In the genomic region with DNA sequence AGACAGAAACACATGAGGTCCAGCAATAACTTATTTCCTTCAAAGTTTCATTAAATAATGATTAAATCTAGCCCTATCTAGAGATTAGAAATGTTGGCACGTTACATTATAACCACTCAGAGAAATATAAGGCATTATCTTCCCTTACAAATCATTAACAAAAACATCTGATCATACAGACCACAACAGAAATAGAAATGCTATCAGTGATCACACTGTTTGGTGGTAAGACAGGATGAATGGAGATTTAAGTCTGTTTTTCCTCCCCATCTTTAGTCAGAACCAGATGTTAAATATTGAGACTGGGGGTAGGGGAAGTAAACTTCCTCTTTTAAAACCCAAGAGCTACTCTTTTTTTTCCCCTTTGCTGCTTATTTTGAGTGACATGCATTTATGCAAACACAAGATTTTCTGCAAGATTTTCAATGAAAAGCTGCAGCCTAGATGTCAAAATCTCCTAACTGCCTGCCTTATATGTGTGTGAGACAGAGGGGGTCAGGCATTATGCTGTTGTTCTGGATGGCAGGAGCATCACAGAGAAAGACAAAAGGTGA, we compare ENCODE assay signal across 8 cellular contexts.
DNase-seq lines count a peak whose midpoint lies in the region; ATAC-seq and TF ChIP-seq lines count a peak whose summit lies in the region.

No MANE protein-coding gene starts in this region.

- intact Hi-C loops in dendritic cell treated with granulocyte-macrophage colony-stimulating factor and Interleukin-4, amounts not matched to agents 40 ng/mL and 50 ng/mL, for 4 days (cut with micrococcal nuclease), result no loop called here

- no peak overlapping the region for H3K4me3 ChIP-seq in Jurkat, Clone E6-1 (ENCODE audit: low read length)

- H3K27ac Mint-ChIP-seq in dendritic cell treated with granulocyte-macrophage colony-stimulating factor and Interleukin-4, amounts not matched to agents 40 ng/mL and 50 ng/mL, for 4 days, result peak overlapping the region; percentile 29

- H3K9me3 Mint-ChIP-seq in dendritic cell treated with granulocyte-macrophage colony-stimulating factor and Interleukin-4, amounts not matched to agents 40 ng/mL and 50 ng/mL, for 4 days, result no peaks in the 10 kb centered on the region

- no peak for TF ChIP-seq CTCF in GM13976 (IDR thresholded peaks at IDR 0.05; ENCODE audit: borderline replicate concordance, control extremely low read depth, extremely low read depth, insufficient read depth, missing control alignments)

- no peak overlapping the region for H3K4me3 Mint-ChIP-seq in dendritic cell treated with granulocyte-macrophage colony-stimulating factor and Interleukin-4, amounts not matched to agents 40 ng/mL and 50 ng/mL, for 4 days

- ATAC-seq in GM21619 (IDR thresholded peaks at IDR 0.05; ENCODE audit: unreplicated experiment), result peak; percentile 79

- peaks cover 7% of the 10 kb centered on the region for H3K36me3 Mint-ChIP-seq in dendritic cell treated with granulocyte-macrophage colony-stimulating factor and Interleukin-4, amounts not matched to agents 40 ng/mL and 50 ng/mL, for 4 days (ENCODE audit: low read depth)

- H3K27me3 Mint-ChIP-seq in dendritic cell treated with granulocyte-macrophage colony-stimulating factor and Interleukin-4, amounts not matched to agents 40 ng/mL and 50 ng/mL, for 4 days, result no peaks in the 10 kb centered on the region

- peak; percentile 49 for DNase-seq in GM13976 (ENCODE audit: low spot score)
- DNase-seq in Jurkat, Clone E6-1 (ENCODE audit: low read depth, low spot score), result peak; percentile 75
- no peak for DNase-seq in inferior parietal cortex (ENCODE audit: extremely low spot score)
- DNase-seq in medulla oblongata (ENCODE audit: extremely low spot score), result no peak
- no peak for DNase-seq in HT-29 (ENCODE audit: low spot score)
- no peak for DNase-seq in activated effector memory CD4-positive, alpha-beta T cell treated with Interleukin-2 at 50 U/mL for 16 hours

- in situ Hi-C loops in GM13976 (cut with MboI; ENCODE audit: low sequenced_read_pairs, unreplicated experiment), result no loop called here

- peaks cover 21% of the 10 kb centered on the region for H3K4me1 Mint-ChIP-seq in dendritic cell treated with granulocyte-macrophage colony-stimulating factor and Interleukin-4, amounts not matched to agents 40 ng/mL and 50 ng/mL, for 4 days (ENCODE audit: low read depth)

Comparison
In these comparisons a context has a peak if more than half of its experiments do, and no peak if none do; other contexts are left out.
1. DNase-seq: peak in GM13976 (single experiment) and Jurkat, Clone E6-1 (single experiment); none in inferior parietal cortex (single experiment), medulla oblongata (single experiment), HT-29 (single experiment) and activated effector memory CD4-positive, alpha-beta T cell treated with Interleukin-2 at 50 U/mL for 16 hours (single experiment).